ENCODE assay signal across 18 cellular contexts in genomic region chr10:15473401-15473777, GRCh38.
A peak's percentile ranks its signal among the peaks of the same experiment; 100 is the strongest.
DNase-seq lines count a peak whose midpoint lies in the region; ATAC-seq and TF ChIP-seq lines count a peak whose summit lies in the region.
"Had no signal": no experiment of that assay in that cellular context is flagged by ENCODE, and none has a peak within 500 bp of the region (broad histone marks: within the 10 kb centered on the region; RNA-seq: fewer than 3 reads in every experiment).

No MANE protein-coding gene starts in this region.

- ATAC-seq in activated CD8-positive, alpha-beta memory T cell treated with anti-CD3 and anti-CD28 coated beads, Interleukin-2, amount 10 ng/mL, durations not matched to agents 7 days and 5 days = no peak
- ATAC-seq: GM12878 had no signal

- peak overlapping the region; percentile 55 for H3K4me3 ChIP-seq in BLaER1
- H3K4me3 ChIP-seq in SJSA1 = no peak overlapping the region
- H3K4me3 ChIP-seq in endodermal cell (ENCODE audit: low read length) = peak overlapping the region; percentile 14
- H3K4me3 ChIP-seq in Caco-2 (ENCODE audit: low read depth, low read length) = no peak overlapping the region
- H3K4me3 ChIP-seq: GM12878 had no signal

- no peaks in the 10 kb centered on the region for H4K20me1 ChIP-seq in BLaER1

- peak overlapping the region; percentile 93 for H3K4me2 ChIP-seq in BLaER1

- H3K27ac ChIP-seq in BLaER1 (peak overlapping the region; percentile 93), SJSA1 (peak overlapping the region; percentile 60), endodermal cell (ENCODE audit: low read depth, low read length) (no peak overlapping the region)

- 13 to 29% methylated on average over 4 to 5 of the region's 5 CpGs for WGBS in endodermal cell (ENCODE audit: insufficient coverage in 1 of 2, insufficient read length in 1 of 2), 2 experiments

- H3K4me1 ChIP-seq in BLaER1 (peaks cover 94% of the 10 kb centered on the region), SJSA1 (replicated peaks) (peaks cover 49% of the 10 kb centered on the region), endodermal cell (ENCODE audit: control insufficient read depth, insufficient read depth, low read length) (peaks cover 14% of the 10 kb centered on the region), Caco-2 (no peaks in the 10 kb centered on the region)

- H3K9ac ChIP-seq in BLaER1 (peak overlapping the region; percentile 78), endodermal cell (ENCODE audit: extremely low read depth, low read length, poor library complexity, severe bottlenecking) (no peak overlapping the region)

- TF ChIP-seq CTCF in endodermal cell (conservative IDR thresholded peaks at IDR 0.05) = no peak
- TF ChIP-seq CTCF in nephron (IDR thresholded peaks at IDR 0.05; ENCODE audit: unreplicated experiment in 3 of 3) = no peak
- TF ChIP-seq CTCF in Caco-2 (IDR thresholded peaks at IDR 0.05; ENCODE audit: insufficient read depth in 1 of 2, low read depth in 1 of 2, low read length in 1 of 2, severe bottlenecking in 1 of 2, unreplicated experiment in 1 of 2) = no peak

- H3K4me3 Mint-ChIP-seq in endodermal cell (peak overlapping the region; percentile 7), nephron (peak overlapping the region in 2 of 3 experiments; percentile 5), Caco-2 (ENCODE audit: unreplicated experiment) (no peak overlapping the region)
- H3K4me3 Mint-ChIP-seq in activated CD8-positive, alpha-beta memory T cell treated with anti-CD3 and anti-CD28 coated beads, Interleukin-2, amount 10 ng/mL, durations not matched to agents 7 days and 5 days = no peak overlapping the region

- H3K9me3 ChIP-seq in BLaER1 (peaks cover 38% of the 10 kb centered on the region), SJSA1 (replicated peaks) (no peaks in the 10 kb centered on the region), endodermal cell (ENCODE audit: control insufficient read depth, low read length) (no peaks in the 10 kb centered on the region), Caco-2 (no peaks in the 10 kb centered on the region)

- H3K36me3 ChIP-seq in BLaER1 (peaks cover 16% of the 10 kb centered on the region), SJSA1 (no peaks in the 10 kb centered on the region), endodermal cell (ENCODE audit: control insufficient read depth, insufficient read depth, low read length) (no peaks in the 10 kb centered on the region), Caco-2 (ENCODE audit: control insufficient read depth, insufficient read depth, low read length) (no peaks in the 10 kb centered on the region)

- intact Hi-C loops in Caco-2 (cut with micrococcal nuclease; ENCODE audit: unreplicated experiment) = no loop called here

- H3K27me3 Mint-ChIP-seq in endodermal cell (ENCODE audit: insufficient read depth) (peaks cover 42% of the 10 kb centered on the region), nephron (ENCODE audit: low read depth) (peaks cover 5% of the 10 kb centered on the region), Caco-2 (ENCODE audit: insufficient read depth, unreplicated experiment) (peaks cover 27% of the 10 kb centered on the region)
- H3K27me3 Mint-ChIP-seq in activated CD8-positive, alpha-beta memory T cell treated with anti-CD3 and anti-CD28 coated beads, Interleukin-2, amount 10 ng/mL, durations not matched to agents 7 days and 5 days = peaks cover 13% of the 10 kb centered on the region

- CTCF ChIA-PET in Caco-2 (lab: Charles Lee) = no interaction called here
- CTCF ChIA-PET in activated CD8-positive, alpha-beta memory T cell treated with anti-CD3 and anti-CD28 coated beads, Interleukin-2, amount 10 ng/mL, durations not matched to agents 7 days and 5 days (lab: Charles Lee) = no interaction called here

- H3K4me1 Mint-ChIP-seq in endodermal cell (peaks cover 51% of the 10 kb centered on the region), nephron (peaks cover 19% of the 10 kb centered on the region), Caco-2 (ENCODE audit: low read depth, unreplicated experiment) (no peaks in the 10 kb centered on the region)
- H3K4me1 Mint-ChIP-seq in activated CD8-positive, alpha-beta memory T cell treated with anti-CD3 and anti-CD28 coated beads, Interleukin-2, amount 10 ng/mL, durations not matched to agents 7 days and 5 days = no peaks in the 10 kb centered on the region

- peak overlapping the region; percentile 5 for H3K27ac Mint-ChIP-seq in endodermal cell
- H3K27ac Mint-ChIP-seq in nephron = peak overlapping the region; percentile 69 to 90 (median 80)
- no peak overlapping the region for H3K27ac Mint-ChIP-seq in Caco-2 (ENCODE audit: unreplicated experiment)
- H3K27ac Mint-ChIP-seq in activated CD8-positive, alpha-beta memory T cell treated with anti-CD3 and anti-CD28 coated beads, Interleukin-2, amount 10 ng/mL, durations not matched to agents 7 days and 5 days = no peak overlapping the region

- H3K27me3 ChIP-seq in BLaER1 (no peaks in the 10 kb centered on the region), SJSA1 (replicated peaks) (no peaks in the 10 kb centered on the region), endodermal cell (ENCODE audit: control insufficient read depth, insufficient read depth, low read length, poor library complexity, severe bottlenecking) (peaks cover 8% of the 10 kb centered on the region), Caco-2 (replicated peaks; ENCODE audit: control insufficient read depth, insufficient read depth, low read length) (no peaks in the 10 kb centered on the region; the same call in 1 of the 2 replicates)

- BruUV-seq in Caco-2 (replicated peaks; lab: Mats Ljungman, UMichigan) = no TSS peak

- H3K9me3 Mint-ChIP-seq in endodermal cell = no peaks in the 10 kb centered on the region
- H3K9me3 Mint-ChIP-seq in nephron = peaks cover 5% of the 10 kb centered on the region
- H3K9me3 Mint-ChIP-seq in Caco-2 (ENCODE audit: unreplicated experiment) = no peaks in the 10 kb centered on the region
- no peaks in the 10 kb centered on the region for H3K9me3 Mint-ChIP-seq in activated CD8-positive, alpha-beta memory T cell treated with anti-CD3 and anti-CD28 coated beads, Interleukin-2, amount 10 ng/mL, durations not matched to agents 7 days and 5 days (ENCODE audit: low read depth)

- POLR2A ChIA-PET in Caco-2 (lab: Charles Lee) = no interaction called here

- no peaks in the 10 kb centered on the region for H3K36me3 Mint-ChIP-seq in endodermal cell (ENCODE audit: low read depth)
- no peaks in the 10 kb centered on the region for H3K36me3 Mint-ChIP-seq in nephron (ENCODE audit: low read depth)
- H3K36me3 Mint-ChIP-seq in Caco-2 (ENCODE audit: insufficient read depth, unreplicated experiment) = no peaks in the 10 kb centered on the region
- H3K36me3 Mint-ChIP-seq in activated CD8-positive, alpha-beta memory T cell treated with anti-CD3 and anti-CD28 coated beads, Interleukin-2, amount 10 ng/mL, durations not matched to agents 7 days and 5 days = no peaks in the 10 kb centered on the region

- no peak for DNase-seq in SJSA1 (ENCODE audit: low read depth in 1 of 2, low spot score in 2 of 2)
- no peak for DNase-seq in endodermal cell
- no peak for DNase-seq in SKM-1 (lab: John Stamatoyannopoulos, UW; ENCODE audit: unreplicated experiment)
- no peak for DNase-seq in Caco-2
- no peak for DNase-seq in effector CD8-positive, alpha-beta T cell (lab: John Stamatoyannopoulos, UW)
- DNase-seq in activated CD8-positive, alpha-beta memory T cell treated with anti-CD3 and anti-CD28 coated beads, Interleukin-2, amount 10 ng/mL, durations not matched to agents 7 days and 5 days = no peak
- DNase-seq: DMS 273 treated with DMSO at 0.1 percent for 48 hours, GDM1, Karpas-422, MM.1S, NCI-H1092 treated with DMSO at 0.1 percent for 48 hours, NCI-H1694, NCI-H2107, NCI-H226, NCI-H524 treated with DMSO at 0.1 percent for 48 hours had no signal

Comparison
In these comparisons a context has a peak if more than half of its experiments do, and no peak if none do; other contexts are left out.
1. H3K4me3 ChIP-seq: peak in BLaER1 (single experiment) and endodermal cell (single experiment); none in SJSA1 (single experiment) and Caco-2 (single experiment).
2. H3K27ac Mint-ChIP-seq: peak in endodermal cell (single experiment) and nephron (3 of 3); none in Caco-2 (single experiment) and activated CD8-positive, alpha-beta memory T cell treated with anti-CD3 and anti-CD28 coated beads, Interleukin-2, amount 10 ng/mL, durations not matched to agents 7 days and 5 days (single experiment).
3. H3K4me3 Mint-ChIP-seq: peak in endodermal cell (single experiment) and nephron (2 of 3); none in Caco-2 (single experiment) and activated CD8-positive, alpha-beta memory T cell treated with anti-CD3 and anti-CD28 coated beads, Interleukin-2, amount 10 ng/mL, durations not matched to agents 7 days and 5 days (single experiment).